Comparison of ENCODE assay signal across 8 cellular contexts in the genomic region with DNA sequence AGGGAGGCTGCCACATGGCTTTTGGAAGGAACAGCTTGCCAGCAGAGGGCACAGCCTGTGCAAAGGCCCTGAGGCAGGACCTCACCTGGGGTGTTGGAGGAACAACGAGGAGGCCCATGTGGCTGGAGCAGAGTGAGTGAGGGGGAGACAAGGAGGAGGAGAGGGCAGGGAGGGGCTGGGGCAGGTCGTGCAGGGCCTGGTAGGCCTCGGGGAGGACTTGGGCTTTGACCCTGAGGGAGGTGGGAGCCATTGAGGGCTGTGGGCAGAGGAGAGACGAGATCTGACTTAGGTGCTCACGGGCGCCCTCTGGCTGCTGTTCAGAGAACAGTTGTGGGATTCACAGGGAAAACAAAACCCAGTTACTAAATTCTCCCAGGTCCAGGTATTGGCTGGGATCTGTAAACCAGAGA. TPM values are rescaled to one million over a fixed set of nuclear protein-coding genes. Genes with fewer than 3 reads are reported as not detected.
DNase-seq lines count a peak whose midpoint lies in the region; ATAC-seq, FAIRE-seq and TF ChIP-seq lines count a peak whose summit lies in the region.

No MANE protein-coding gene starts in this region.

- no peak overlapping the region for H3K23ac ChIP-seq in H1 (ENCODE audit: insufficient read length)

- no peak overlapping the region for H2AFZ ChIP-seq in H1 (ENCODE audit: low read length)

- H2AK5ac ChIP-seq in H1 (ENCODE audit: low read depth, low read length), result no peak overlapping the region

- no peak overlapping the region for H2BK12ac ChIP-seq in H1 (ENCODE audit: low read depth, low read length)

- H2BK120ac ChIP-seq in H1 (replicated peaks; ENCODE audit: low read depth, low read length), result no peak overlapping the region

- FAIRE-seq in H1 (lab: Jason Lieb, UNC), result no peak

- DNase-seq in T-helper 9 cell (peak; percentile 6), H1 (ENCODE audit: low read depth in 1 of 2, low spot score in 2 of 2) (peak; percentile 19 to 80), coronary artery (ENCODE audit: low spot score) (no peak)
- peak; percentile 63 for DNase-seq in stimulated activated CD4-positive, alpha-beta T cell treated with anti-CD3 and anti-CD28 coated beads, Interleukin-15, amount 100 ng/mL, for 24 hours

- H3K4me3 ChIP-seq in H1 (ENCODE audit: extremely low read depth in 1 of 4, insufficient read depth in 2 of 4, low read depth in 3 of 4, low read length in 4 of 4) (no peak overlapping the region), coronary artery (no peak overlapping the region)

- no peak overlapping the region for H3K9ac ChIP-seq in H1 (replicated peaks in 1 of 4; ENCODE audit: extremely low read depth in 1 of 4, low read depth in 3 of 4, low read length in 3 of 4)

- 100% methylated on average over 1 of the region's 6 CpGs; no CpG with 5 or more reads in 1 of the 2 experiments for WGBS in H1 (ENCODE audit: extremely low coverage in 1 of 2, insufficient coverage in 1 of 2, insufficient read length in 1 of 2, insufficient replicate concordance in 2 of 2, low coverage in 1 of 2, low lambda C conversion rate in 2 of 2, missing lambda C conversion rate in 1 of 2), 2 experiments

- TF ChIP-seq POLR2A in H1 (IDR thresholded peaks at IDR 0.05; ENCODE audit: control extremely low read depth in 1 of 2, low read depth in 2 of 2, low read length in 2 of 2), result no peak

- no peaks in the 10 kb centered on the region for H3K79me1 ChIP-seq in H1 (ENCODE audit: low read depth, low read length)

- peaks cover 0 to 7% (median 0%) of the 10 kb centered on the region in 4 experiments; a peak in 2 of 7 replicates for H3K4me1 ChIP-seq in H1 (replicated peaks in 1 of 4; ENCODE audit: control insufficient read depth in 3 of 4, insufficient read depth in 4 of 4, low read length in 3 of 4)

- no peak overlapping the region for H3K56ac ChIP-seq in H1 (replicated peaks; ENCODE audit: insufficient read length, low read depth, low read length)

- H3K79me2 ChIP-seq in H1 (ENCODE audit: control insufficient read depth in 1 of 2, insufficient read depth in 2 of 2, low read length in 2 of 2), result no peaks in the 10 kb centered on the region

- H3K27ac ChIP-seq in 22Rv1 (no peak overlapping the region), H1 (ENCODE audit: low read depth, low read length) (no peak overlapping the region), coronary artery (no peak overlapping the region)

- TF ChIP-seq EP300 in H1 (IDR thresholded peaks at IDR 0.05; ENCODE audit: borderline replicate concordance in 1 of 2, low read depth in 2 of 2, low read length in 2 of 2), result no peak

- H3K27me3 ChIP-seq in H1 (replicated peaks in 1 of 4; ENCODE audit: control insufficient read depth in 3 of 4, extremely low read depth in 1 of 4, insufficient read depth in 3 of 4, low read length in 3 of 4), result peaks cover 0 to 4% (median 0%) of the 10 kb centered on the region in 4 experiments; a peak in 3 of 7 replicates

- no peak for ATAC-seq in GM18502 (IDR thresholded peaks at IDR 0.05; ENCODE audit: poor library complexity, unreplicated experiment)
- ATAC-seq in GM18498 (IDR thresholded peaks at IDR 0.05; ENCODE audit: unreplicated experiment), result no peak

- no peak overlapping the region for H3K4me2 ChIP-seq in H1 (ENCODE audit: insufficient read depth in 1 of 2, low read depth in 2 of 2, low read length in 2 of 2)

- H3K4ac ChIP-seq in H1 (replicated peaks; ENCODE audit: insufficient read length, low read depth, low read length), result no peak overlapping the region

- no peak overlapping the region for H2BK5ac ChIP-seq in H1 (ENCODE audit: low read depth, low read length)

- H4K91ac ChIP-seq in H1 (replicated peaks; ENCODE audit: insufficient read length, low read length), result no peak overlapping the region

- no peak overlapping the region for H4K5ac ChIP-seq in H1 (ENCODE audit: insufficient read length, low read depth, low read length)

- peak; percentile 47 to 52; a peak in 3 of 4 replicates for TF ChIP-seq RAD21 in H1 (IDR thresholded peaks at IDR 0.05 in 1 of 2, conservative IDR thresholded peaks at IDR 0.05 in 1 of 2; ENCODE audit: low read depth in 2 of 2, low read length in 2 of 2)

- H3K36me3 ChIP-seq in H1 (ENCODE audit: control insufficient read depth in 2 of 4, insufficient read depth in 4 of 4, low read length in 3 of 4), result no peaks in the 10 kb centered on the region

- POLR2A ChIA-PET in H1 (lab: Charles Lee; ENCODE audit: partially characterized antibody), result interaction anchor here (1.0 kb wide), 1 partner anchor 10 kb away, joined by 3 read pairs; no protein-coding TSS in a partner anchor

- H3K14ac ChIP-seq in H1 (ENCODE audit: insufficient read length), result no peak overlapping the region

- CTCF ChIA-PET in H1 (lab: Charles Lee; ENCODE audit: partially characterized antibody), result interaction anchor here (0.7 to 3.0 kb wide), 13 partner anchors 9 to 75 kb away, joined by 3 to 11 read pairs (median 4); no protein-coding TSS in a partner anchor

- H2BK15ac ChIP-seq in H1 (ENCODE audit: low read length), result no peak overlapping the region

- peaks cover 3 to 11% of the 10 kb centered on the region in 2 experiments; a peak in 3 of 4 replicates for H3K9me3 ChIP-seq in H1 (ENCODE audit: insufficient read depth in 2 of 2, low read depth in 1 of 2, low read length in 1 of 2)

- TF ChIP-seq CTCF in 22Rv1 (IDR thresholded peaks at IDR 0.05), result peak; percentile 75
- peak; percentile 62; the same call in 1 of the 2 replicates for TF ChIP-seq CTCF in GM12874 (IDR thresholded peaks at IDR 0.05; ENCODE audit: insufficient read depth, low read depth, low read length)
- peak; percentile 59 to 79 (median 76) for TF ChIP-seq CTCF in H1 (IDR thresholded peaks at IDR 0.05; ENCODE audit: control extremely low read depth in 1 of 3, insufficient read depth in 1 of 3, low read depth in 1 of 3, low read length in 3 of 3)
- no peak for TF ChIP-seq CTCF in coronary artery (IDR thresholded peaks at IDR 0.05)

- H4K20me1 ChIP-seq in H1 (replicated peaks in 1 of 2; ENCODE audit: control insufficient read depth in 1 of 2, insufficient read depth in 2 of 2, low read length in 2 of 2), result peaks cover 2% of the 10 kb centered on the region in 2 experiments

- H3K18ac ChIP-seq in H1 (ENCODE audit: extremely low read depth, low read length), result no peak overlapping the region

- H2BK20ac ChIP-seq in H1 (ENCODE audit: low read length), result no peak overlapping the region

- H4K8ac ChIP-seq in H1 (ENCODE audit: extremely low read depth, insufficient read depth, low read length), result no peak overlapping the region

- no peaks in the 10 kb centered on the region for H3K23me2 ChIP-seq in H1 (ENCODE audit: low read depth, low read length)

TF ChIP-seq in H1, 55 proteins besides CTCF, POLR2A, EP300 and RAD21:
- peak; percentile 100 for TF ChIP-seq KDM1A (IDR thresholded peaks at IDR 0.05; ENCODE audit: borderline replicate concordance, low read length)
- no peak for TF ChIP-seq TAF7 (optimal IDR thresholded peaks at IDR 0.05; ENCODE audit: borderline replicate concordance, low read depth, low read length)
- peak in 1 of 2 experiments; percentile 97; a peak in 2 of 4 replicates for TF ChIP-seq HDAC2 (IDR thresholded peaks at IDR 0.05; ENCODE audit: borderline replicate concordance in 1 of 2, low read depth in 2 of 2, low read length in 2 of 2)
TF ChIP-seq in H1: peak in this region for 2.

RNA-seq across cellular contexts. Expression of gene ZNRF4, which starts 25.2 kb away (rescaled TPM):
- not detected in 2 replicates for total RNA-seq in H1 (2021; fragmentation: NEBNext Ultra II Directional; extraction: Animal tissue kit (Norgen Biotek cat#: 25700))
- not detected in 2 replicates for polyA plus RNA-seq in H1 (2011; rRNA removed)
- polyA plus RNA-seq in H1 (2011; cell fraction: cytosol; rRNA removed), result not detected
- not detected for polyA plus RNA-seq in H1 (2011; cell fraction: nucleus; rRNA removed)
- polyA plus RNA-seq in H1 (2012, experiment 1 of 2), result not detected in 4 replicates
- not detected for polyA plus RNA-seq in H1 (2012, experiment 2 of 2)
- not detected for polyA plus RNA-seq in H1 (2013, experiment 1 of 2)
- not detected for polyA plus RNA-seq in H1 (2013, experiment 2 of 2)
- polyA minus RNA-seq in H1 (2011; rRNA and poly(A)+ RNA removed), result not detected in 2 replicates
- polyA minus RNA-seq in H1 (2011; cell fraction: cytosol; rRNA and poly(A)+ RNA removed), result not detected
- not detected for polyA minus RNA-seq in H1 (2011; cell fraction: nucleus; rRNA and poly(A)+ RNA removed)
